12 cellular contexts compared by ENCODE assay signal in genomic region chr2:194545978-194546377, GRCh38.
DNase-seq lines count a peak whose midpoint lies in the region; ATAC-seq and TF ChIP-seq lines count a peak whose summit lies in the region.
"Had no signal": no experiment of that assay in that cellular context is flagged by ENCODE, and none has a peak within 500 bp of the region (broad histone marks: within the 10 kb centered on the region; RNA-seq: fewer than 3 reads in every experiment).

No MANE protein-coding gene starts in this region.

- DNase-seq in SKM-1 treated with dmso at 0.1 percent for 144 hours (lab: John Stamatoyannopoulos, UW; ENCODE audit: unreplicated experiment) (peak; percentile 10), SKM-1 (lab: John Stamatoyannopoulos, UW; ENCODE audit: unreplicated experiment) (no peak), fibroblast of mammary gland (ENCODE audit: low read depth) (peak; percentile 9), upper lobe of right lung (no peak), D341Med (ENCODE audit: low spot score) (no peak), cardiac septum (ENCODE audit: low spot score) (no peak)
- DNase-seq: activated T-cell treated with anti-CD3 and anti-CD28 coated beads, Interleukin-2, amount 50 U/mL, for 72 hours; immature natural killer cell; stimulated activated naive CD8-positive, alpha-beta T cell treated with anti-CD3 and anti-CD28 coated beads, Interleukin-15, amount 100 ng/mL, for 72 hours; T-helper 1 cell had no signal

- no peaks in the 10 kb centered on the region for H4K20me1 ChIP-seq in OCI-LY3 (ENCODE audit: insufficient read depth, low read length)

- H3K79me2 ChIP-seq in OCI-LY3 (ENCODE audit: low read length) = no peaks in the 10 kb centered on the region

- H3K27ac ChIP-seq in OCI-LY3 (ENCODE audit: low read length) (no peak overlapping the region), upper lobe of right lung (no peak overlapping the region)

- H3K4me3 ChIP-seq in OCI-LY3 (ENCODE audit: low read length) (no peak overlapping the region), fibroblast of mammary gland (ENCODE audit: control insufficient read depth, low read depth, low read length) (no peak overlapping the region), upper lobe of right lung (no peak overlapping the region)

- H3K27me3 ChIP-seq in OCI-LY3 (ENCODE audit: low read depth, low read length) (no peaks in the 10 kb centered on the region), upper lobe of right lung (no peaks in the 10 kb centered on the region)

- H2AFZ ChIP-seq in OCI-LY3 (ENCODE audit: low read depth, low read length) = peak overlapping the region; percentile 68

- no peak overlapping the region for H3K9ac ChIP-seq in OCI-LY3 (ENCODE audit: low read length)

- H3K4me1 ChIP-seq in OCI-LY3 (ENCODE audit: low read length) = no peaks in the 10 kb centered on the region; the same call in 1 of the 2 replicates
- H3K4me1 ChIP-seq in upper lobe of right lung = no peaks in the 10 kb centered on the region

- H3K4me2 ChIP-seq in OCI-LY3 (ENCODE audit: low read length) = peak overlapping the region; percentile 14; the same call in 1 of the 2 replicates

- H3K9me3 ChIP-seq in OCI-LY3 (ENCODE audit: insufficient read depth, low read length) (no peaks in the 10 kb centered on the region), upper lobe of right lung (no peaks in the 10 kb centered on the region)

- H3K36me3 ChIP-seq in OCI-LY3 (replicated peaks; ENCODE audit: low read depth, low read length) (no peaks in the 10 kb centered on the region), upper lobe of right lung (no peaks in the 10 kb centered on the region)

- ATAC-seq in upper lobe of right lung (no peak), GM18502 (IDR thresholded peaks at IDR 0.05; ENCODE audit: poor library complexity, unreplicated experiment) (no peak)
- ATAC-seq: activated T-cell treated with anti-CD3 and anti-CD28 coated beads, Interleukin-2, amount 50 U/mL, for 72 hours; stimulated activated naive CD8-positive, alpha-beta T cell treated with anti-CD3 and anti-CD28 coated beads, Interleukin-15, amount 100 ng/mL, for 72 hours had no signal

- intact Hi-C loops in upper lobe of right lung (cut with DNase I) = no loop called here
- intact Hi-C loops in cardiac septum (cut with DNase I) = no loop called here

- TF ChIP-seq CTCF in OCI-LY3 (IDR thresholded peaks at IDR 0.05; ENCODE audit: low read depth, low read length) = peak; percentile 63
- TF ChIP-seq CTCF in fibroblast of mammary gland (conservative IDR thresholded peaks at IDR 0.05; ENCODE audit: control insufficient read depth, insufficient read depth, low read depth, low read length) = peak; percentile 8
- peak; percentile 26 for TF ChIP-seq CTCF in upper lobe of right lung (IDR thresholded peaks at IDR 0.05)

Comparison
In these comparisons a context has a peak if more than half of its experiments do, and no peak if none do; other contexts are left out.
1. DNase-seq: peak in SKM-1 treated with dmso at 0.1 percent for 144 hours (single experiment) and fibroblast of mammary gland (single experiment); none in SKM-1 (single experiment), upper lobe of right lung (single experiment), D341Med (single experiment) and cardiac septum (single experiment).
2. CTCF ChIP-seq: peak in every context shown above with its lines; median percentile 63 in OCI-LY3; 26 in upper lobe of right lung; 8 in fibroblast of mammary gland.